23 cellular contexts compared by ENCODE assay signal in genomic region chr2:48736251-48736650, GRCh38. TPM values are rescaled to one million over a fixed set of nuclear protein-coding genes. Genes with fewer than 3 reads are reported as not detected.
DNase-seq lines count a peak whose midpoint lies in the region.
"Had no signal": no experiment of that assay in that cellular context is flagged by ENCODE, and none has a peak within 500 bp of the region (broad histone marks: within the 10 kb centered on the region; RNA-seq: fewer than 3 reads in every experiment).

No MANE protein-coding gene starts in this region.

- peaks cover 6% of the 10 kb centered on the region for H3K79me1 ChIP-seq in trophoblast cell (ENCODE audit: low read length)

- H2BK120ac ChIP-seq in trophoblast cell (ENCODE audit: insufficient read depth, low read length, poor library complexity): no peak overlapping the region

- H3K4me2 ChIP-seq in trophoblast cell (ENCODE audit: low read length): no peak overlapping the region
- H3K4me2 ChIP-seq: BLaER1 had no signal

- no peaks in the 10 kb centered on the region for H3K36me3 ChIP-seq in trophoblast cell (ENCODE audit: control insufficient read depth in 1 of 2, insufficient read depth in 2 of 2, low read length in 2 of 2)
- H3K36me3 ChIP-seq: BE2C, BLaER1 had no signal

- no peak overlapping the region for H3K18ac ChIP-seq in trophoblast cell (ENCODE audit: low read length)

- no peak overlapping the region for H2BK5ac ChIP-seq in trophoblast cell (ENCODE audit: low read depth, low read length, poor library complexity)

- no peak overlapping the region for H3K27ac ChIP-seq in trophoblast cell (ENCODE audit: low read depth, low read length)
- H3K27ac ChIP-seq: BLaER1 had no signal

- H3K4ac ChIP-seq in trophoblast cell (ENCODE audit: low read depth, low read length): no peak overlapping the region

- no peak overlapping the region for H4K8ac ChIP-seq in trophoblast cell (ENCODE audit: low read depth, low read length)

- H3K4me3 ChIP-seq in trophoblast cell (ENCODE audit: low read depth, low read length): no peak overlapping the region
- H3K4me3 ChIP-seq: BLaER1, GM12878 had no signal

- WGBS in trophoblast cell (ENCODE audit: extremely low coverage, insufficient coverage, insufficient read length): no CpG with 5 or more reads among the region's 2 CpGs

- no peaks in the 10 kb centered on the region for H3K27me3 ChIP-seq in trophoblast cell (ENCODE audit: insufficient read depth, low read length)
- H3K27me3 ChIP-seq: BLaER1 had no signal

- no peak overlapping the region for H3K9ac ChIP-seq in trophoblast cell (ENCODE audit: low read length)
- H3K9ac ChIP-seq: BLaER1 had no signal

- H3K23ac ChIP-seq in trophoblast cell (ENCODE audit: low read length): no peak overlapping the region

- no peak overlapping the region for H3K14ac ChIP-seq in trophoblast cell (ENCODE audit: low read length)

- peak overlapping the region; percentile 57 for H4K91ac ChIP-seq in trophoblast cell (ENCODE audit: low read depth, low read length)

- H3K4me1 ChIP-seq in trophoblast cell (ENCODE audit: control insufficient read depth in 1 of 2, insufficient read depth in 2 of 2, low read length in 2 of 2): peaks cover 13 to 19% of the 10 kb centered on the region in 2 experiments
- H3K4me1 ChIP-seq: BE2C had no signal

- no peak overlapping the region for H2AFZ ChIP-seq in trophoblast cell (ENCODE audit: insufficient read depth, low read length, poor library complexity)

- no peaks in the 10 kb centered on the region for H3K79me2 ChIP-seq in trophoblast cell (ENCODE audit: control insufficient read depth, insufficient read depth, low read length, poor library complexity)

- no peak overlapping the region for H2AK5ac ChIP-seq in trophoblast cell (ENCODE audit: low read length)

- H3K9me3 ChIP-seq in trophoblast cell (ENCODE audit: insufficient read depth, low read depth, low read length): no peaks in the 10 kb centered on the region
- H3K9me3 ChIP-seq: BE2C, BLaER1 had no signal

- H2BK12ac ChIP-seq in trophoblast cell (ENCODE audit: low read length): peak overlapping the region; percentile 10

- DNase-seq in NCI-H82 (lab: John Stamatoyannopoulos, UW) (peak; percentile 96), NCI-H82 treated with DMSO at 0.1 percent for 48 hours (lab: John Stamatoyannopoulos, UW; ENCODE audit: unreplicated experiment) (peak; percentile 90), trophoblast cell (no peak), cerebellar cortex (ENCODE audit: low spot score) (no peak), T1000 (lab: John Stamatoyannopoulos, UW) (no peak)
- DNase-seq: 8988T; ACHN; BE2C; C1 segment of cervical spinal cord; CD4-positive, alpha-beta memory T cell; CD4-positive, CD25-positive, alpha-beta regulatory T cell; CD8-positive, alpha-beta memory T cell; COR-L47; DMS 273 treated with DMSO at 0.1 percent for 48 hours; DMS153; DMS53; DMS79; DND-41; EL; GDM1 had no signal

- H4K12ac ChIP-seq in trophoblast cell (ENCODE audit: low read depth, low read length): no peak overlapping the region

RNA-seq across cellular contexts. Expression of gene LHCGR, which starts 19.3 kb away (rescaled TPM):
- polyA plus RNA-seq in trophoblast cell (2013): 0.01 TPM in 1 of 2 replicates, not detected in the other
- polyA plus RNA-seq: CD14-positive monocyte; CD4-positive, alpha-beta memory T cell; CD4-positive, CD25-positive, alpha-beta regulatory T cell; CD8-positive, alpha-beta memory T cell had no signal

Comparison
In these comparisons a context has a peak if more than half of its experiments do, and no peak if none do; other contexts are left out.
1. DNase-seq: peak in NCI-H82 (single experiment) and NCI-H82 treated with DMSO at 0.1 percent for 48 hours (single experiment); none in trophoblast cell (0 of 2), cerebellar cortex (single experiment) and T1000 (single experiment).